Comparison of ENCODE assay signal across 21 cellular contexts in the genomic region with DNA sequence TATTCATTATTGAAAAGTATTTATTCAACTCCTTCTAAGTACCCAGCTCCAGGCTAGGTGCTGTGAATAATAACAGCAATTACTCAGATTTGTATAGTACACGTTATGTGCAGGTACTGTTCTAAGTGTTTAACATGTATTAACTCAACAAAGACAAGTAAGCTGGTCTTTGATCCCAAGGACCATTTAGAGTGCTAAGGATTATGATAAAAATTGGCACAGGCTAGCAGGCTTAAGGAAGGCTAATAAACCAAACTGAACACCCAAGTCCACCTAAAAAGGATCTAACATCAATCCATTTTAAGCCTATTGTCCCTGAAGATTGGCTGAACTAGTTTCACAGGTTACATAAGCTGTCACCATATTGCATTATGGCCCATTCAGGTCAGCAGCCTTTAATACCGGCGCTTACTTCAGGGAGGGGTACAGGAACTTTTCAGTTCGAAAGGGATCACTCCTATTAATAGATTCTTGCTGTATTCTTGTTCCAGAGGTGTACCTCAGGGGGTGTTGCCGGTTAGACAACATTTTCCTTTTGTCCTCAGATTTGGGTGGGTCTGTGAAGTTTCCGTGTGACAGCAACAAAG.
"Had no signal": no experiment of that assay in that cellular context is flagged by ENCODE, and none has a peak within 500 bp of the region (broad histone marks: within the 10 kb centered on the region; RNA-seq: fewer than 3 reads in every experiment).

No MANE protein-coding gene starts in this region.

- H3K4me3 ChIP-seq: adrenal gland had no signal

- DNase-seq: activated CD4-positive, alpha-beta T cell treated with anti-CD3 and anti-CD28 coated beads for 48 hours; activated CD4-positive, alpha-beta T cell treated with anti-CD3 and anti-CD28 coated beads, Interleukin-2, amount 50 U/mL, for 4 hours; activated CD4-positive, CD25-positive, alpha-beta regulatory T cell treated with anti-CD3 and anti-CD28 coated beads, Interleukin-2, amount 50 U/mL, for 72 hours; activated CD8-positive, alpha-beta memory T cell treated with anti-CD3 and anti-CD28 coated beads, Interleukin-2, amount 50 U/mL, for 48 hours; activated CD8-positive, alpha-beta T cell treated with anti-CD3 and anti-CD28 coated beads, Interleukin-2, amount 10 ng/mL, durations not matched to agents 7 days and 5 days; activated naive CD4-positive, alpha-beta T cell treated with anti-CD3 and anti-CD28 coated beads, Interleukin-2, amount 50 U/mL, for 16 hours; activated naive CD8-positive, alpha-beta T cell treated with anti-CD3 and anti-CD28 coated beads, Interleukin-2, amount 10 ng/mL, durations not matched to agents 7 days and 5 days; activated T-cell treated with anti-CD3 and anti-CD28 coated beads, Interleukin-2, amount 50 U/mL, for 1 hour; adrenal gland; anterior cingulate cortex; cerebellar nuclear complex; NCI-H1092; NCI-H1694; NCI-H2029 treated with DMSO at 0.1 percent for 48 hours; NCI-H2171; NCI-H2227 treated with DMSO at 0.1 percent for 48 hours; NCI-H510A; NCI-H526 treated with DMSO at 0.1 percent for 48 hours; PC-3; SHP77 treated with DMSO at 0.1 percent for 48 hours had no signal

- H3K27ac ChIP-seq: adrenal gland, KMS-11 had no signal

- H3K27me3 ChIP-seq: adrenal gland had no signal
